In the genomic region with DNA sequence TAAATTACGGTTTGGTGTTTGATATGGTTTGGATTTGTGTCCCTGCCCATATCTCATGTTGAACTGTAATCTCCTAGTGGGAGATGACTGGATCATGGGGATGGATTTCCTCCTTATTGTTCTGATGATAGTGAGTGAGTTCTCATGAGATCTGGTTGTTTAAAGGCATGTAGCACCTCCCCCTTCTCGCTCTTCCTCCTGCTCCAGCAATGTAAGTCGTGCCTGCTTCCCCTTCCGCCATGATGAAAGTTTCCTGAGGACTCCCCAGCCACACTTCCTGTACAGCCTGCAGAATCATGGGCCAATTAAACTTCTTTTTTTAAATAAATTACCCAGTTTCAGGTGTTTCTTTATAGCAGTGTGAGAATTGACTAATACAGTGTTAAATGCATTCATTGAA, we compare ENCODE assay signal across 13 cellular contexts.
DNase-seq lines count a peak whose midpoint lies in the region; ATAC-seq and TF ChIP-seq lines count a peak whose summit lies in the region.
"Had no signal": no experiment of that assay in that cellular context is flagged by ENCODE, and none has a peak within 500 bp of the region (broad histone marks: within the 10 kb centered on the region; RNA-seq: fewer than 3 reads in every experiment).

No MANE protein-coding gene starts in this region.

- no peaks in the 10 kb centered on the region for H3F3A ChIP-seq in GM23248 (ENCODE audit: insufficient read depth)

- H3K9me2 ChIP-seq in GM23248 (ENCODE audit: insufficient read depth), result no peaks in the 10 kb centered on the region

- CTCF ChIA-PET in HEK293 (lab: Yijun Ruan, JAX), result interaction anchor here (1.2 kb wide), 1 partner anchor 19 kb away, joined by 3 read pairs; no protein-coding TSS in a partner anchor

- H3K36me3 ChIP-seq in HEK293 (ENCODE audit: control insufficient read depth in 2 of 2, insufficient read depth in 1 of 2, low read length in 2 of 2) (no peaks in the 10 kb centered on the region), GM23248 (ENCODE audit: low read depth) (no peaks in the 10 kb centered on the region)

- H3K27ac ChIP-seq in HEK293 (ENCODE audit: extremely low read depth, low read depth, low read length), result no peak overlapping the region
- H3K27ac ChIP-seq in GM23248, result no peak overlapping the region

- DNase-seq in Right ventricle myocardium superior, result peak; percentile 43
- no peak for DNase-seq in left cardiac atrium
- no peak for DNase-seq in left ventricle myocardium superior
- DNase-seq in pons (ENCODE audit: low spot score), result peak; percentile 65
- no peak for DNase-seq in GM23248
- DNase-seq: C1 segment of cervical spinal cord, Caco-2, DMS153, NCI-H187 treated with DMSO at 0.1 percent for 48 hours, NCI-H526 treated with DMSO at 0.1 percent for 48 hours had no signal

- WGBS in GM23248 (ENCODE audit: low coverage in 1 of 2, low lambda C conversion rate in 2 of 2, missing lambda C conversion rate in 2 of 2), 2 experiments, result 94 to 98% methylated on average over 4 of the region's 4 CpGs

- H3K4me1 ChIP-seq in HEK293 (ENCODE audit: control insufficient read depth, insufficient read depth, low read length), result peaks cover 22% of the 10 kb centered on the region
- no peaks in the 10 kb centered on the region; the same call in 1 of the 2 replicates for H3K4me1 ChIP-seq in GM23248 (ENCODE audit: insufficient read depth)
- H3K4me1 ChIP-seq: Caco-2 had no signal

- POLR2A ChIA-PET in HEK293 (lab: Yijun Ruan, JAX), result no interaction called here

- ATAC-seq in Right ventricle myocardium superior (ENCODE audit: poor library complexity) (no peak), left cardiac atrium (no peak), left ventricle myocardium superior (peak; percentile 41), HG02798 (IDR thresholded peaks at IDR 0.05; ENCODE audit: poor library complexity, unreplicated experiment) (no peak), GM19324 (IDR thresholded peaks at IDR 0.05; ENCODE audit: low FRiP score, unreplicated experiment) (no peak)

- H3K4me2 ChIP-seq in GM23248 (ENCODE audit: unreplicated experiment), result no peak overlapping the region

- H3K4me3 ChIP-seq in HEK293 (ENCODE audit: low read depth, low read length), result no peak overlapping the region
- H3K4me3 ChIP-seq in GM23248, result no peak overlapping the region

- TF ChIP-seq CTCF in HEK293 (tag by site-specific recombination; IDR thresholded peaks at IDR 0.05), result no peak

- no peaks in the 10 kb centered on the region for H4K20me1 ChIP-seq in GM23248 (ENCODE audit: insufficient read depth)

- H3K9ac ChIP-seq in GM23248, result no peak overlapping the region

- H3K9me3 ChIP-seq in HEK293 (ENCODE audit: control insufficient read depth, insufficient read depth, low read depth, low read length) (no peaks in the 10 kb centered on the region), GM23248 (ENCODE audit: low read depth) (no peaks in the 10 kb centered on the region)
- H3K9me3 ChIP-seq: Caco-2 had no signal

- no peak overlapping the region for H2AFZ ChIP-seq in GM23248

- no peaks in the 10 kb centered on the region for H3K27me3 ChIP-seq in GM23248 (replicated peaks; ENCODE audit: insufficient read depth)

- in situ Hi-C loops in GM23248 (cut with MboI), result no loop called here

- H3K79me2 ChIP-seq in GM23248 (ENCODE audit: insufficient read depth), result no peaks in the 10 kb centered on the region

- intact Hi-C loops in Right ventricle myocardium superior (cut with DNase I), result no loop called here
- intact Hi-C loops in left cardiac atrium (cut with DNase I), result no loop called here
- intact Hi-C loops in left ventricle myocardium superior (cut with micrococcal nuclease), result no loop called here

TF ChIP-seq in HEK293, 187 proteins besides CTCF, POLR2A, EP300 and RAD21:
- TF ChIP-seq ZNF341 (tag by site-specific recombination; IDR thresholded peaks at IDR 0.05; ENCODE audit: low read depth) (peak; percentile 46; the same call in 1 of the 2 replicates), ZEB2 (tag by site-specific recombination; IDR thresholded peaks at IDR 0.05) (no peak), MYNN (tag by site-specific recombination; IDR thresholded peaks at IDR 0.05; ENCODE audit: borderline replicate concordance) (no peak), ZNF626 (tag by site-specific recombination; IDR thresholded peaks at IDR 0.05) (no peak), ZNF140 (tag by site-specific recombination; IDR thresholded peaks at IDR 0.05) (no peak)

Comparison
In these comparisons a context has a peak if more than half of its experiments do, and no peak if none do; other contexts are left out.
1. DNase-seq: peak in Right ventricle myocardium superior (single experiment) and pons (single experiment); none in left cardiac atrium (single experiment), left ventricle myocardium superior (single experiment) and GM23248 (single experiment).